Comparison of ENCODE assay signal across 28 cellular contexts in genomic region chr21:46212721-46213484, GRCh38. TPM values are rescaled to one million over a fixed set of nuclear protein-coding genes. Genes with fewer than 3 reads are reported as not detected.
DNase-seq lines count a peak whose midpoint lies in the region; ATAC-seq and TF ChIP-seq lines count a peak whose summit lies in the region.
"Had no signal": no experiment of that assay in that cellular context is flagged by ENCODE, and none has a peak within 500 bp of the region (broad histone marks: within the 10 kb centered on the region; RNA-seq: fewer than 3 reads in every experiment).

No MANE protein-coding gene starts in this region.

- H3K27me3 ChIP-seq in adrenal gland (no peaks in the 10 kb centered on the region), lower lobe of right lung (ENCODE audit: low read depth) (no peaks in the 10 kb centered on the region)
- H3K27me3 ChIP-seq: heart right ventricle, neutrophil had no signal

- peaks cover 0 to 52% of the 10 kb centered on the region in 2 donors for H3K36me3 ChIP-seq in adrenal gland (replicated peaks in 1 of 2)
- H3K36me3 ChIP-seq in lower lobe of right lung, result peaks cover 87% of the 10 kb centered on the region

- no peak overlapping the region for H3K4me3 Mint-ChIP-seq in activated naive CD4-positive, alpha-beta T cell treated with anti-CD3 and anti-CD28 coated beads for 36 hours
- no peak overlapping the region for H3K4me3 Mint-ChIP-seq in type B pancreatic cell
- H3K4me3 Mint-ChIP-seq: activated naive CD8-positive, alpha-beta T cell treated with anti-CD3 and anti-CD28 coated beads, Interleukin-2, amount 50 U/mL, for 24 hours; CD4-positive, alpha-beta memory T cell; HFFc6; stimulated activated naive B cell treated with anti-CD40 and anti-IgM and Interleukin-4, amounts not matched to agents 10 μg/mL and 1 μg/mL and 100 μg/mL, for 72 hours had no signal

- H3K36me3 Mint-ChIP-seq in activated naive CD4-positive, alpha-beta T cell treated with anti-CD3 and anti-CD28 coated beads for 36 hours (ENCODE audit: low read depth), result no peaks in the 10 kb centered on the region
- no peaks in the 10 kb centered on the region for H3K36me3 Mint-ChIP-seq in type B pancreatic cell

- TF ChIP-seq CTCF in adrenal gland (IDR thresholded peaks at IDR 0.05) (no peak), lower lobe of right lung (IDR thresholded peaks at IDR 0.05) (no peak), type B pancreatic cell (conservative IDR thresholded peaks at IDR 0.05) (no peak)

- no peak overlapping the region for H3K4me3 ChIP-seq in adrenal gland
- H3K4me3 ChIP-seq in lower lobe of right lung, result no peak overlapping the region
- H3K4me3 ChIP-seq: GM12878, heart right ventricle, psoas muscle had no signal

- H3K4me1 ChIP-seq in adrenal gland (replicated peaks in 1 of 2), result no peaks in the 10 kb centered on the region
- peaks cover 3% of the 10 kb centered on the region for H3K4me1 ChIP-seq in lower lobe of right lung
- H3K4me1 ChIP-seq: psoas muscle had no signal

- H3K9me3 ChIP-seq in adrenal gland (replicated peaks in 1 of 3), result no peaks in the 10 kb centered on the region
- no peaks in the 10 kb centered on the region for H3K9me3 ChIP-seq in lower lobe of right lung
- H3K9me3 ChIP-seq: heart right ventricle, neutrophil, psoas muscle had no signal

- H3K27me3 Mint-ChIP-seq in activated naive CD4-positive, alpha-beta T cell treated with anti-CD3 and anti-CD28 coated beads for 36 hours (ENCODE audit: low read depth), result no peaks in the 10 kb centered on the region
- no peaks in the 10 kb centered on the region for H3K27me3 Mint-ChIP-seq in type B pancreatic cell
- H3K27me3 Mint-ChIP-seq: activated naive CD8-positive, alpha-beta T cell treated with anti-CD3 and anti-CD28 coated beads, Interleukin-2, amount 50 U/mL, for 24 hours; CD4-positive, alpha-beta memory T cell; stimulated activated naive B cell treated with anti-CD40 and anti-IgM and Interleukin-4, amounts not matched to agents 10 μg/mL and 1 μg/mL and 100 μg/mL, for 72 hours had no signal

- intact Hi-C loops in activated naive CD4-positive, alpha-beta T cell treated with anti-CD3 and anti-CD28 coated beads for 36 hours (cut with micrococcal nuclease), result no loop called here
- intact Hi-C loops in adrenal gland (cut with DNase I), result no loop called here
- intact Hi-C loops in lower lobe of right lung (cut with DNase I), result no loop called here

- no peak overlapping the region for H3K27ac ChIP-seq in adrenal gland
- no peak overlapping the region for H3K27ac ChIP-seq in lower lobe of right lung
- H3K27ac ChIP-seq: heart right ventricle, neutrophil, psoas muscle had no signal

- ATAC-seq in lower lobe of right lung, result no peak
- ATAC-seq: activated naive CD8-positive, alpha-beta T cell treated with anti-CD3 and anti-CD28 coated beads, Interleukin-2, amount 50 U/mL, for 24 hours; GM12878; heart right ventricle; psoas muscle; stimulated activated naive B cell treated with anti-CD40 and anti-IgM and Interleukin-4, amounts not matched to agents 10 μg/mL and 1 μg/mL and 100 μg/mL, for 72 hours had no signal

- no peaks in the 10 kb centered on the region for H3K9me3 Mint-ChIP-seq in activated naive CD4-positive, alpha-beta T cell treated with anti-CD3 and anti-CD28 coated beads for 36 hours
- H3K9me3 Mint-ChIP-seq in type B pancreatic cell, result no peaks in the 10 kb centered on the region
- H3K9me3 Mint-ChIP-seq: activated naive CD8-positive, alpha-beta T cell treated with anti-CD3 and anti-CD28 coated beads, Interleukin-2, amount 50 U/mL, for 24 hours; activated T-helper 2 cell treated with anti-CD3 and anti-CD28 coated beads, Interferon-gamma antibody, Interleukin-2, Interleukin-4, amounts not matched to agents 10 μg/mL and 5 μg/mL and 100 μg/mL, durations not matched to agents 14 hours and 24 hours and 36 hours; CD4-positive, alpha-beta memory T cell; HFFc6; stimulated activated naive B cell treated with anti-CD40 and anti-IgM and Interleukin-4, amounts not matched to agents 10 μg/mL and 1 μg/mL and 100 μg/mL, for 72 hours had no signal

- TF ChIP-seq POLR2A in adrenal gland (IDR thresholded peaks at IDR 0.05), result no peak

- H3K4me1 Mint-ChIP-seq in activated naive CD4-positive, alpha-beta T cell treated with anti-CD3 and anti-CD28 coated beads for 36 hours (ENCODE audit: low read depth), result no peaks in the 10 kb centered on the region
- H3K4me1 Mint-ChIP-seq in type B pancreatic cell (ENCODE audit: unreplicated experiment), result no peaks in the 10 kb centered on the region
- H3K4me1 Mint-ChIP-seq: activated naive CD8-positive, alpha-beta T cell treated with anti-CD3 and anti-CD28 coated beads, Interleukin-2, amount 50 U/mL, for 24 hours; CD4-positive, alpha-beta memory T cell had no signal

- no peak overlapping the region for H3K27ac Mint-ChIP-seq in activated naive CD4-positive, alpha-beta T cell treated with anti-CD3 and anti-CD28 coated beads for 36 hours
- H3K27ac Mint-ChIP-seq in type B pancreatic cell, result no peak overlapping the region
- H3K27ac Mint-ChIP-seq: activated naive CD8-positive, alpha-beta T cell treated with anti-CD3 and anti-CD28 coated beads, Interleukin-2, amount 50 U/mL, for 24 hours; activated T-helper 2 cell treated with anti-CD3 and anti-CD28 coated beads, Interferon-gamma antibody, Interleukin-2, Interleukin-4, amounts not matched to agents 10 μg/mL and 5 μg/mL and 100 μg/mL, durations not matched to agents 14 hours and 24 hours and 36 hours; HFFc6; stimulated activated naive B cell treated with anti-CD40 and anti-IgM and Interleukin-4, amounts not matched to agents 10 μg/mL and 1 μg/mL and 100 μg/mL, for 72 hours had no signal

- DNase-seq in activated naive CD4-positive, alpha-beta T cell treated with anti-CD3 and anti-CD28 coated beads for 36 hours, result peak; percentile 0
- DNase-seq in activated naive CD4-positive, alpha-beta T cell treated with Interleukin-2 at 50 U/mL for 16 hours, result no peak
- peak in 4 of 7 donors; percentile 2 to 12 (median 8) for DNase-seq in adrenal gland
- peak; percentile 35 for DNase-seq in lower lobe of right lung
- DNase-seq in type B pancreatic cell (ENCODE audit: extremely low spot score, unreplicated experiment), result peak; percentile 70
- no peak for DNase-seq in HPDE6-E6E7 (ENCODE audit: extremely low spot score)
- no peak for DNase-seq in cerebellar nuclear complex (lab: John Stamatoyannopoulos, UW)
- DNase-seq in HT-29 (ENCODE audit: low spot score), result no peak
- DNase-seq: activated CD4-positive, alpha-beta T cell treated with anti-CD3 and anti-CD28 coated beads, Interleukin-2, amount 50 U/mL, for 48 hours; activated naive CD8-positive, alpha-beta T cell treated with anti-CD3 and anti-CD28 coated beads, Interleukin-2, amount 50 U/mL, for 24 hours; CD4-positive, alpha-beta memory T cell; DMS 273 treated with DMSO at 0.1 percent for 48 hours; effector CD4-positive, alpha-beta T cell; EL; heart right ventricle; HFFc6; mesenchymal stem cell; NCI-H1694; NCI-H2171 treated with DMSO at 0.1 percent for 48 hours; NCI-H510A treated with DMSO at 0.1 percent for 48 hours; PC-3; psoas muscle; SIG-M5; stimulated activated CD4-positive, alpha-beta T cell treated with anti-CD3 and anti-CD28 coated beads, Interleukin-15, amount 100 ng/mL, for 24 hours; stimulated activated naive B cell treated with anti-CD40 and anti-IgM and Interleukin-4, amounts not matched to agents 10 μg/mL and 1 μg/mL and 100 μg/mL, for 72 hours had no signal

- CTCF ChIA-PET in activated naive CD4-positive, alpha-beta T cell treated with anti-CD3 and anti-CD28 coated beads for 36 hours (lab: Charles Lee), result no interaction called here

- 94 to 96% (median 95%) methylated on average over 8 to 18 of the region's 18 CpGs for WGBS in adrenal gland, 4 donors

RNA-seq across cellular contexts. Expression of gene LSS, which starts 15.7 kb away (rescaled TPM):
- total RNA-seq in activated naive CD4-positive, alpha-beta T cell treated with anti-CD3 and anti-CD28 coated beads for 36 hours, result 10 to 100 TPM in 1 of 2 experiments, 1 to 10 TPM in 1; 9.6 to 12.6 TPM
- 100 to 1,000 TPM in 2 of 8 donors, 10 to 100 TPM in 6; 49.0 to 245 (median 79.8) TPM for total RNA-seq in adrenal gland
- polyA plus RNA-seq in adrenal gland, result 100 to 1,000 TPM in 1 of 3 donors, 10 to 100 TPM in 2; 46.3 to 132 (median 49.9) TPM
- total RNA-seq in lower lobe of right lung, result 91.0 TPM
- total RNA-seq in type B pancreatic cell (ENCODE audit: low replicate concordance), result 60.7 and 70.2 TPM in 2 replicates
- total RNA-seq in HT-29 (2014; rRNA removed; shearing (Covaris generic)), result 95.6 and 109 TPM in 2 replicates

RNA-seq across cellular contexts. Expression of gene SPATC1L, which starts 28.6 kb away (rescaled TPM):
- 1 to 10 TPM; 8.0 to 9.8 TPM for total RNA-seq in activated naive CD4-positive, alpha-beta T cell treated with anti-CD3 and anti-CD28 coated beads for 36 hours
- total RNA-seq in adrenal gland, result 10 to 100 TPM in 7 of 8 donors, 1 to 10 TPM in 1; 8.4 to 58.5 (median 25.3) TPM
- 10 to 100 TPM; 12.8 to 91.5 (median 51.5) TPM for polyA plus RNA-seq in adrenal gland
- total RNA-seq in lower lobe of right lung, result 8.6 TPM
- total RNA-seq in type B pancreatic cell (ENCODE audit: low replicate concordance), result 18.5 and 24.7 TPM in 2 replicates
- total RNA-seq in HT-29 (2014; rRNA removed; shearing (Covaris generic)), result 8.3 and 12.7 TPM in 2 replicates

RNA-seq across cellular contexts. Expression of gene FTCD, which starts 57.5 kb away (rescaled TPM):
- not detected for total RNA-seq in activated naive CD4-positive, alpha-beta T cell treated with anti-CD3 and anti-CD28 coated beads for 36 hours
- 1 to 10 TPM in 4 of 8 donors, under 1 TPM in 2, not detected in 2; 0.36 to 2.1 (median 1.8) TPM for total RNA-seq in adrenal gland
- polyA plus RNA-seq in adrenal gland, result 10 to 100 TPM in 2 of 3 donors, under 1 TPM in 1; 0.20 to 16.8 (median 11.4) TPM
- 1.5 TPM for total RNA-seq in lower lobe of right lung
- 26.9 and 45.0 TPM in 2 replicates for total RNA-seq in type B pancreatic cell (ENCODE audit: low replicate concordance)
- total RNA-seq in HT-29 (2014; rRNA removed; shearing (Covaris generic)), result 0.33 TPM in 1 of 2 replicates, not detected in the other
- polyA plus RNA-seq: CD4-positive, alpha-beta memory T cell had no signal

Comparison
In these comparisons a context has a peak if more than half of its experiments do, and no peak if none do; other contexts are left out.
1. DNase-seq: peak in activated naive CD4-positive, alpha-beta T cell treated with anti-CD3 and anti-CD28 coated beads for 36 hours (single experiment), adrenal gland (4 of 7), lower lobe of right lung (single experiment) and type B pancreatic cell (single experiment); none in activated naive CD4-positive, alpha-beta T cell treated with Interleukin-2 at 50 U/mL for 16 hours (single experiment), HPDE6-E6E7 (single experiment), cerebellar nuclear complex (0 of 2) and HT-29 (single experiment).